Comparison of ENCODE assay signal across 13 cellular contexts in the genomic region with DNA sequence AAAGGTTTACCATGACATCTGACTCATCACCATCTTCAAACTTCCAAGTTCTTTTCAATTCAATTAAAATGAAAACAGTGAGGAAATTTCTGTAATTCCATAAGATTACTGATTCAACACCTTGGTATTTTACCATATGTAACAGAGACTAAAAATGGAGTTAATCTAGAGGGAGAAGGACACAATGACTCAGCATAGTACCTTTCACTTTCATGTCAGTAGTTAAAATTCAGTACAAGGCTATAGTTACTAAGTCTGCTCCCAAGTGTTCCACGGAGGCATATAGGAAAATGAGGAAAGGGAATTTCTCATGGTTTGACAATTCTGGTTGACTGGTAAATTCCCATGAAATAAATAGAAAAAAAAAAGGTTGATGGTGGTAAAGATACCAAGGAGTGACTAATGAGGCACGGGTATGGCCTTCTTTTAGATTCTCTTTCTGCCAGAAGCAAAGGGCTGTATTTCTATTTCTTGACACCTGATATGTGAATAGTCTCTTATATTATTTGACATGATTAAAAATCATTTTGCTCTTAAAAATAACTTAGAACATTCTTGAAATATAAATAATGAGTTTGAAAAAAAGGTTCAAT.
DNase-seq lines count a peak whose midpoint lies in the region; ATAC-seq and TF ChIP-seq lines count a peak whose summit lies in the region.
"Had no signal": no experiment of that assay in that cellular context is flagged by ENCODE, and none has a peak within 500 bp of the region (broad histone marks: within the 10 kb centered on the region; RNA-seq: fewer than 3 reads in every experiment).

No MANE protein-coding gene starts in this region.

- H3K27me3 Mint-ChIP-seq in activated CD8-positive, alpha-beta T cell treated with anti-CD3 and anti-CD28 coated beads, Interleukin-2, amount 10 ng/mL, durations not matched to agents 7 days and 5 days (ENCODE audit: low read depth), result no peaks in the 10 kb centered on the region

- no peaks in the 10 kb centered on the region for H3K36me3 ChIP-seq in adipocyte (ENCODE audit: control insufficient read depth, insufficient read depth, low read length, severe bottlenecking)

- H3K4me3 ChIP-seq in AG04450 (ENCODE audit: low read depth, low read length) (no peak overlapping the region), adipocyte (ENCODE audit: low read length) (no peak overlapping the region)

- no peaks in the 10 kb centered on the region for H3K36me3 Mint-ChIP-seq in activated CD8-positive, alpha-beta T cell treated with anti-CD3 and anti-CD28 coated beads, Interleukin-2, amount 10 ng/mL, durations not matched to agents 7 days and 5 days (ENCODE audit: low read depth)

- no peak overlapping the region for H3K27ac ChIP-seq in AG04450 (ENCODE audit: low read depth, low read length)

- no peak for TF ChIP-seq CTCF in AG04450 (IDR thresholded peaks at IDR 0.05; ENCODE audit: low read depth, low read length)

- ATAC-seq in GM21526 (IDR thresholded peaks at IDR 0.05; ENCODE audit: low FRiP score, unreplicated experiment), result peak; percentile 81
- peak; percentile 96 for ATAC-seq in HG03342 (IDR thresholded peaks at IDR 0.05; ENCODE audit: unreplicated experiment)
- no peak for ATAC-seq in activated CD8-positive, alpha-beta T cell treated with anti-CD3 and anti-CD28 coated beads, Interleukin-2, amount 10 ng/mL, durations not matched to agents 7 days and 5 days
- ATAC-seq: natural killer cell had no signal

- no peak overlapping the region for H3K9ac ChIP-seq in adipocyte (ENCODE audit: low read length)

- H3K4me1 Mint-ChIP-seq in activated CD8-positive, alpha-beta T cell treated with anti-CD3 and anti-CD28 coated beads, Interleukin-2, amount 10 ng/mL, durations not matched to agents 7 days and 5 days (ENCODE audit: low read depth), result no peaks in the 10 kb centered on the region
- H3K4me1 Mint-ChIP-seq: natural killer cell had no signal

- POLR2A ChIA-PET in AG04450 (lab: Yijun Ruan, JAX), result no interaction called here
- POLR2A ChIA-PET in activated CD8-positive, alpha-beta T cell treated with anti-CD3 and anti-CD28 coated beads, Interleukin-2, amount 10 ng/mL, durations not matched to agents 7 days and 5 days (lab: Charles Lee), result no interaction called here

- peak; percentile 1 for DNase-seq in AG04450 (ENCODE audit: low read depth, low spot score)
- DNase-seq in adipocyte (ENCODE audit: low read depth), result peak; percentile 57
- no peak for DNase-seq in activated CD8-positive, alpha-beta T cell treated with anti-CD3 and anti-CD28 coated beads, Interleukin-2, amount 10 ng/mL, durations not matched to agents 7 days and 5 days
- DNase-seq in NOMO-1 treated with DMSO at 0.1 percent for 48 hours (lab: John Stamatoyannopoulos, UW; ENCODE audit: unreplicated experiment), result no peak
- DNase-seq in activated naive CD4-positive, alpha-beta T cell treated with Interleukin-2 at 50 U/mL for 16 hours, result no peak
- no peak for DNase-seq in cortex of kidney (lab: John Stamatoyannopoulos, UW)
- DNase-seq: activated CD4-positive, alpha-beta T cell treated with anti-CD3 and anti-CD28 coated beads, Interleukin-2, amount 50 U/mL, for 1 hour; AML-193; hippocampal formation; natural killer cell; stimulated activated CD4-positive, alpha-beta T cell treated with anti-CD3 and anti-CD28 coated beads, Interleukin-4, amount 100 ng/mL, for 4 hours had no signal

- no peaks in the 10 kb centered on the region for H3K9me3 ChIP-seq in AG04450 (ENCODE audit: control insufficient read depth, insufficient read depth, low read length)
- no peaks in the 10 kb centered on the region for H3K9me3 ChIP-seq in adipocyte (ENCODE audit: control insufficient read depth, low read length)

- CTCF ChIA-PET in AG04450 (lab: Charles Lee), result no interaction called here
- CTCF ChIA-PET in activated CD8-positive, alpha-beta T cell treated with anti-CD3 and anti-CD28 coated beads, Interleukin-2, amount 10 ng/mL, durations not matched to agents 7 days and 5 days (lab: Charles Lee), result no interaction called here

- no peaks in the 10 kb centered on the region for H3K27me3 ChIP-seq in AG04450 (ENCODE audit: control insufficient read depth, insufficient read depth, low read length)
- no peaks in the 10 kb centered on the region for H3K27me3 ChIP-seq in adipocyte (replicated peaks; ENCODE audit: control insufficient read depth, insufficient read depth, low read length)

- no peak overlapping the region for H3K27ac Mint-ChIP-seq in activated CD8-positive, alpha-beta T cell treated with anti-CD3 and anti-CD28 coated beads, Interleukin-2, amount 10 ng/mL, durations not matched to agents 7 days and 5 days
- H3K27ac Mint-ChIP-seq: natural killer cell had no signal

- no peak overlapping the region for H3K4me3 Mint-ChIP-seq in activated CD8-positive, alpha-beta T cell treated with anti-CD3 and anti-CD28 coated beads, Interleukin-2, amount 10 ng/mL, durations not matched to agents 7 days and 5 days
- H3K4me3 Mint-ChIP-seq: natural killer cell had no signal

- H3K4me1 ChIP-seq in adipocyte (ENCODE audit: control insufficient read depth, insufficient read depth, low read length), result no peaks in the 10 kb centered on the region

- H3K9me3 Mint-ChIP-seq in activated CD8-positive, alpha-beta T cell treated with anti-CD3 and anti-CD28 coated beads, Interleukin-2, amount 10 ng/mL, durations not matched to agents 7 days and 5 days (ENCODE audit: insufficient read depth), result peaks cover 4% of the 10 kb centered on the region

Comparison
In these comparisons a context has a peak if more than half of its experiments do, and no peak if none do; other contexts are left out.
1. DNase-seq: peak in AG04450 (single experiment) and adipocyte (single experiment); none in activated CD8-positive, alpha-beta T cell treated with anti-CD3 and anti-CD28 coated beads, Interleukin-2, amount 10 ng/mL, durations not matched to agents 7 days and 5 days (single experiment), NOMO-1 treated with DMSO at 0.1 percent for 48 hours (single experiment), activated naive CD4-positive, alpha-beta T cell treated with Interleukin-2 at 50 U/mL for 16 hours (single experiment) and cortex of kidney (single experiment).